ENCODE assay signal across 8 cellular contexts in genomic region chr11:118437736-118438125, GRCh38. TPM values are rescaled to one million over a fixed set of nuclear protein-coding genes. Genes with fewer than 3 reads are reported as not detected.
DNase-seq lines count a peak whose midpoint lies in the region; ATAC-seq and TF ChIP-seq lines count a peak whose summit lies in the region.

No MANE protein-coding gene starts in this region.

- H3K4me1 Mint-ChIP-seq in activated naive CD8-positive, alpha-beta T cell (ENCODE audit: low read depth): peaks cover 54% of the 10 kb centered on the region

- no peaks in the 10 kb centered on the region for H3K9me3 ChIP-seq in gastrocnemius medialis

- peak overlapping the region; percentile 94 for H3K4me3 Mint-ChIP-seq in activated naive CD8-positive, alpha-beta T cell

- H3K9me3 Mint-ChIP-seq in activated naive CD8-positive, alpha-beta T cell (ENCODE audit: low read depth): no peaks in the 10 kb centered on the region

- H3K36me3 Mint-ChIP-seq in activated naive CD8-positive, alpha-beta T cell: no peaks in the 10 kb centered on the region

- H3K27me3 Mint-ChIP-seq in activated naive CD8-positive, alpha-beta T cell: no peaks in the 10 kb centered on the region

- intact Hi-C loops in gastrocnemius medialis (cut with DNase I; ENCODE audit: low total_unique reads): loop anchor here (5.0 kb wide), 1 partner anchor 70 kb away; no protein-coding TSS in a partner anchor

- peak; percentile 46 for DNase-seq in DMS 273 (lab: John Stamatoyannopoulos, UW; ENCODE audit: unreplicated experiment)
- no peak for DNase-seq in DMS 273 treated with DMSO at 0.1 percent for 48 hours (lab: John Stamatoyannopoulos, UW)
- DNase-seq in NCI-H82 (lab: John Stamatoyannopoulos, UW): peak; percentile 75
- DNase-seq in gastrocnemius medialis: no peak

- in situ Hi-C loops in gastrocnemius medialis (cut with MboI; ENCODE audit: low sequenced_read_pairs in 4 of 4): no loop called here

- H3K4me3 ChIP-seq in iPS-11a (ENCODE audit: low read depth, low read length) (peak overlapping the region; percentile 64), gastrocnemius medialis (peak overlapping the region; percentile 92 to 97 (median 96))

- no peak for TF ChIP-seq POLR2A in gastrocnemius medialis (IDR thresholded peaks at IDR 0.05)

- peaks cover 56 to 65% of the 10 kb centered on the region in 2 donors for H3K4me1 ChIP-seq in gastrocnemius medialis

- ATAC-seq in gastrocnemius medialis: no peak
- no peak for ATAC-seq in GM18907 (IDR thresholded peaks at IDR 0.05; ENCODE audit: unreplicated experiment)
- ATAC-seq in GM18858 (IDR thresholded peaks at IDR 0.05; ENCODE audit: unreplicated experiment): no peak

- H3K36me3 ChIP-seq in gastrocnemius medialis: no peaks in the 10 kb centered on the region

- H3K27ac ChIP-seq in gastrocnemius medialis: peak overlapping the region; percentile 86 to 92 (median 90)

- no peak for TF ChIP-seq CTCF in gastrocnemius medialis (IDR thresholded peaks at IDR 0.05 in 4 of 5, conservative IDR thresholded peaks at IDR 0.05 in 1 of 5)

- H3K27ac Mint-ChIP-seq in activated naive CD8-positive, alpha-beta T cell: peak overlapping the region; percentile 95

- H3K27me3 ChIP-seq in gastrocnemius medialis: no peaks in the 10 kb centered on the region

RNA-seq across cellular contexts. Expression of gene KMT2A, which starts 1.4 kb away (rescaled TPM):
- total RNA-seq in gastrocnemius medialis: 10 to 100 TPM; 24.3 to 55.6 (median 27.9) TPM

RNA-seq across cellular contexts. Expression of gene ATP5MG, which starts 36.3 kb away (rescaled TPM):
- total RNA-seq in gastrocnemius medialis: 10 to 100 TPM; 46.9 to 90.6 (median 55.4) TPM

Comparison
In these comparisons a context has a peak if more than half of its experiments do, and no peak if none do; other contexts are left out.
1. DNase-seq: peak in DMS 273 (single experiment) and NCI-H82 (single experiment); none in DMS 273 treated with DMSO at 0.1 percent for 48 hours (single experiment) and gastrocnemius medialis (0 of 2).